ENCODE assay signal across 8 cellular contexts in the genomic region with DNA sequence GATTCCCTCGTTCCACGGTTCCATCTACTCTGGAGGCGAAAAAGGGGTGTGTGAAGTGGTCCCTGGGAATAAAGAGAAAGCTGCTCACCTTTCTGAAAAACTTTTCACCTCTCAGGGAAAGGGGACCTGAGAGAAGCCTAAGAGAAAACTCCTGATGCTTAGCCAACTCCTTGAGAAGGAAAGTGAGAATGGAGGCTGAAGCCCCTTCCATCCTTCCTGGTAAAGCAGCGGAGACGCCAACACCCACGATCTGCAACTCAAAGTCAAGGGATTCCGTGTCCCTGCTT.
DNase-seq lines count a peak whose midpoint lies in the region; ATAC-seq and TF ChIP-seq lines count a peak whose summit lies in the region.

No MANE protein-coding gene starts in this region.

- ATAC-seq in HG02970 (IDR thresholded peaks at IDR 0.05; ENCODE audit: low FRiP score, unreplicated experiment) (no peak), HG03095 (IDR thresholded peaks at IDR 0.05; ENCODE audit: unreplicated experiment) (no peak)

- H3K4me1 Mint-ChIP-seq in nephron progenitor cell: peaks cover 48% of the 10 kb centered on the region

- DNase-seq in NB4 (ENCODE audit: low read depth) (no peak), nephron progenitor cell (no peak), GM03348 (ENCODE audit: low spot score) (no peak), NOMO-1 (lab: John Stamatoyannopoulos, UW; ENCODE audit: unreplicated experiment in 2 of 2) (no peak)

- H3K27ac ChIP-seq in BLaER1 (no peak overlapping the region), duodenal mucosa (ENCODE audit: low read depth, low read length) (peak overlapping the region; percentile 94)

- peak overlapping the region; percentile 81 for H3K4me3 Mint-ChIP-seq in nephron progenitor cell

- peaks cover 38% of the 10 kb centered on the region for H3K27me3 Mint-ChIP-seq in nephron progenitor cell (ENCODE audit: low read depth, poor library complexity)

- H3K4me2 ChIP-seq in BLaER1: peak overlapping the region; percentile 91

- H3K36me3 ChIP-seq in BLaER1: no peaks in the 10 kb centered on the region
- H3K36me3 ChIP-seq in duodenal mucosa (ENCODE audit: control insufficient read depth in 1 of 2, insufficient read depth in 2 of 2, low read length in 2 of 2): no peaks in the 10 kb centered on the region

- peaks cover 54% of the 10 kb centered on the region for H3K4me1 ChIP-seq in BLaER1
- peaks cover 51 to 52% of the 10 kb centered on the region in 2 donors for H3K4me1 ChIP-seq in duodenal mucosa (ENCODE audit: control insufficient read depth in 1 of 2, insufficient read depth in 2 of 2, low read length in 2 of 2)

- no peak for TF ChIP-seq CTCF in NB4 (IDR thresholded peaks at IDR 0.05; ENCODE audit: low read depth, low read length)
- no peak for TF ChIP-seq CTCF in nephron progenitor cell (IDR thresholded peaks at IDR 0.05)

- H3K9me3 Mint-ChIP-seq in nephron progenitor cell: no peaks in the 10 kb centered on the region

- H3K27ac Mint-ChIP-seq in nephron progenitor cell: no peak overlapping the region

- H3K36me3 Mint-ChIP-seq in nephron progenitor cell (ENCODE audit: low read depth): no peaks in the 10 kb centered on the region

- H3K4me3 ChIP-seq in BLaER1 (peak overlapping the region; percentile 69), NB4 (ENCODE audit: low read depth, low read length) (peak overlapping the region; percentile 56), duodenal mucosa (ENCODE audit: low read depth in 1 of 2, low read length in 2 of 2) (peak overlapping the region; percentile 63 to 68)

- no peak for TF ChIP-seq POLR2A in NB4 (IDR thresholded peaks at IDR 0.05; ENCODE audit: extremely low read depth, insufficient read length)

- H3K9ac ChIP-seq in BLaER1 (peak overlapping the region; percentile 60), duodenal mucosa (ENCODE audit: low read depth in 1 of 2, low read length in 2 of 2) (peak overlapping the region; percentile 64 to 70)

- H3K27me3 ChIP-seq in BLaER1 (no peaks in the 10 kb centered on the region), duodenal mucosa (ENCODE audit: control insufficient read depth in 1 of 2, insufficient read depth in 2 of 2, low read length in 2 of 2) (no peaks in the 10 kb centered on the region)

- H3K9me3 ChIP-seq in BLaER1 (no peaks in the 10 kb centered on the region), duodenal mucosa (ENCODE audit: control insufficient read depth in 1 of 2, low read length in 2 of 2) (no peaks in the 10 kb centered on the region)

- H4K20me1 ChIP-seq in BLaER1: no peaks in the 10 kb centered on the region
